ENCODE assay signal across 22 cellular contexts in genomic region chr20:6269163-6269873, GRCh38.
DNase-seq lines count a peak whose midpoint lies in the region; ATAC-seq lines count a peak whose summit lies in the region.
"Had no signal": no experiment of that assay in that cellular context is flagged by ENCODE, and none has a peak within 500 bp of the region (broad histone marks: within the 10 kb centered on the region; RNA-seq: fewer than 3 reads in every experiment).

No MANE protein-coding gene starts in this region.

- no peaks in the 10 kb centered on the region for H3K9me3 Mint-ChIP-seq in activated T-helper 1 cell treated with anti-CD3 and anti-CD28 coated beads, Interleukin-12 subunit alpha, Interleukin-12 subunit beta, Interleukin-2, Interleukin-4 antibody, amounts not matched to agents 30 ng/mL and 10 ng/mL and 1 ng/mL, durations not matched to agents 14 hours and 24 hours and 36 hours

- peak; percentile 43 for DNase-seq in NCI-H510A treated with DMSO at 0.1 percent for 48 hours (lab: John Stamatoyannopoulos, UW)
- DNase-seq in NCI-H510A (lab: John Stamatoyannopoulos, UW), result no peak
- DNase-seq in MV-4-11 (lab: John Stamatoyannopoulos, UW), result peak; percentile 78
- DNase-seq in SK-N-MC (ENCODE audit: low read depth, low spot score), result no peak
- DNase-seq in kidney tubule cell (ENCODE audit: low spot score), result peak; percentile 3
- DNase-seq in GOT3 (lab: John Stamatoyannopoulos, UW), result no peak
- DNase-seq in activated T-helper 1 cell treated with anti-CD3 and anti-CD28 coated beads, Interleukin-12 subunit alpha, Interleukin-12 subunit beta, Interleukin-2, Interleukin-4 antibody, amounts not matched to agents 30 ng/mL and 10 ng/mL and 1 ng/mL, durations not matched to agents 14 hours and 24 hours and 36 hours (ENCODE audit: low spot score), result no peak
- DNase-seq: activated CD4-positive, alpha-beta T cell treated with anti-CD3 and anti-CD28 coated beads for 1 hour; activated CD8-positive, alpha-beta memory T cell treated with anti-CD3 and anti-CD28 coated beads, Interleukin-2, amount 50 U/mL, for 4 hours; activated naive CD4-positive, alpha-beta T cell treated with anti-CD3 and anti-CD28 coated beads, Interleukin-2, amount 50 U/mL, for 16 hours; esophagus squamous epithelium; heart left ventricle; islet precursor cell; midbrain; NCI-H187 treated with DMSO at 0.1 percent for 48 hours; NCI-H82; stimulated activated CD4-positive, alpha-beta T cell treated with anti-CD3 and anti-CD28 coated beads, Interleukin-15, amount 100 ng/mL, for 24 hours had no signal

- peak overlapping the region; percentile 7 for H3K9ac ChIP-seq in SK-N-MC (ENCODE audit: insufficient read length)

- H3K27me3 Mint-ChIP-seq in activated T-helper 1 cell treated with anti-CD3 and anti-CD28 coated beads, Interleukin-12 subunit alpha, Interleukin-12 subunit beta, Interleukin-2, Interleukin-4 antibody, amounts not matched to agents 30 ng/mL and 10 ng/mL and 1 ng/mL, durations not matched to agents 14 hours and 24 hours and 36 hours (ENCODE audit: insufficient read depth), result peaks cover 6% of the 10 kb centered on the region

- H3K4me3 ChIP-seq in SK-N-MC, result peak overlapping the region; percentile 27
- H3K4me3 ChIP-seq: esophagus squamous epithelium, heart left ventricle had no signal

- H3K36me3 ChIP-seq in SK-N-MC (ENCODE audit: insufficient read depth, low read length), result no peaks in the 10 kb centered on the region
- H3K36me3 ChIP-seq: esophagus squamous epithelium, heart left ventricle had no signal

- H3K4me3 Mint-ChIP-seq in activated T-helper 1 cell treated with anti-CD3 and anti-CD28 coated beads, Interleukin-12 subunit alpha, Interleukin-12 subunit beta, Interleukin-2, Interleukin-4 antibody, amounts not matched to agents 30 ng/mL and 10 ng/mL and 1 ng/mL, durations not matched to agents 14 hours and 24 hours and 36 hours, result no peak overlapping the region
- H3K4me3 Mint-ChIP-seq: brain, CD14-positive monocyte had no signal

- intact Hi-C loops in activated T-helper 1 cell treated with anti-CD3 and anti-CD28 coated beads, Interleukin-12 subunit alpha, Interleukin-12 subunit beta, Interleukin-2, Interleukin-4 antibody, amounts not matched to agents 30 ng/mL and 10 ng/mL and 1 ng/mL, durations not matched to agents 14 hours and 24 hours and 36 hours (cut with micrococcal nuclease), result no loop called here

- no peak overlapping the region for H3K27ac Mint-ChIP-seq in activated T-helper 1 cell treated with anti-CD3 and anti-CD28 coated beads, Interleukin-12 subunit alpha, Interleukin-12 subunit beta, Interleukin-2, Interleukin-4 antibody, amounts not matched to agents 30 ng/mL and 10 ng/mL and 1 ng/mL, durations not matched to agents 14 hours and 24 hours and 36 hours
- H3K27ac Mint-ChIP-seq: brain had no signal

- H3K4me1 Mint-ChIP-seq in activated T-helper 1 cell treated with anti-CD3 and anti-CD28 coated beads, Interleukin-12 subunit alpha, Interleukin-12 subunit beta, Interleukin-2, Interleukin-4 antibody, amounts not matched to agents 30 ng/mL and 10 ng/mL and 1 ng/mL, durations not matched to agents 14 hours and 24 hours and 36 hours (ENCODE audit: low read depth), result peaks cover 6% of the 10 kb centered on the region

- ATAC-seq in HG03175 (IDR thresholded peaks at IDR 0.05; ENCODE audit: unreplicated experiment), result no peak
- ATAC-seq: heart left ventricle, Right ventricle myocardium inferior had no signal

- H3K36me3 Mint-ChIP-seq in activated T-helper 1 cell treated with anti-CD3 and anti-CD28 coated beads, Interleukin-12 subunit alpha, Interleukin-12 subunit beta, Interleukin-2, Interleukin-4 antibody, amounts not matched to agents 30 ng/mL and 10 ng/mL and 1 ng/mL, durations not matched to agents 14 hours and 24 hours and 36 hours (ENCODE audit: low read depth), result no peaks in the 10 kb centered on the region
- H3K36me3 Mint-ChIP-seq: brain, CD14-positive monocyte had no signal

- H3K9me3 ChIP-seq in SK-N-MC (ENCODE audit: low read depth, low read length), result no peaks in the 10 kb centered on the region
- H3K9me3 ChIP-seq: esophagus squamous epithelium, heart left ventricle had no signal

- peak overlapping the region; percentile 37 for H3K27ac ChIP-seq in SK-N-MC
- H3K27ac ChIP-seq: esophagus squamous epithelium, heart left ventricle, HL-60 had no signal

Comparison
In these comparisons a context has a peak if more than half of its experiments do, and no peak if none do; other contexts are left out.
1. DNase-seq: peak in NCI-H510A treated with DMSO at 0.1 percent for 48 hours (single experiment), MV-4-11 (single experiment) and kidney tubule cell (single experiment); none in NCI-H510A (single experiment), SK-N-MC (single experiment), GOT3 (single experiment) and activated T-helper 1 cell treated with anti-CD3 and anti-CD28 coated beads, Interleukin-12 subunit alpha, Interleukin-12 subunit beta, Interleukin-2, Interleukin-4 antibody, amounts not matched to agents 30 ng/mL and 10 ng/mL and 1 ng/mL, durations not matched to agents 14 hours and 24 hours and 36 hours (single experiment).